In the genomic region with DNA sequence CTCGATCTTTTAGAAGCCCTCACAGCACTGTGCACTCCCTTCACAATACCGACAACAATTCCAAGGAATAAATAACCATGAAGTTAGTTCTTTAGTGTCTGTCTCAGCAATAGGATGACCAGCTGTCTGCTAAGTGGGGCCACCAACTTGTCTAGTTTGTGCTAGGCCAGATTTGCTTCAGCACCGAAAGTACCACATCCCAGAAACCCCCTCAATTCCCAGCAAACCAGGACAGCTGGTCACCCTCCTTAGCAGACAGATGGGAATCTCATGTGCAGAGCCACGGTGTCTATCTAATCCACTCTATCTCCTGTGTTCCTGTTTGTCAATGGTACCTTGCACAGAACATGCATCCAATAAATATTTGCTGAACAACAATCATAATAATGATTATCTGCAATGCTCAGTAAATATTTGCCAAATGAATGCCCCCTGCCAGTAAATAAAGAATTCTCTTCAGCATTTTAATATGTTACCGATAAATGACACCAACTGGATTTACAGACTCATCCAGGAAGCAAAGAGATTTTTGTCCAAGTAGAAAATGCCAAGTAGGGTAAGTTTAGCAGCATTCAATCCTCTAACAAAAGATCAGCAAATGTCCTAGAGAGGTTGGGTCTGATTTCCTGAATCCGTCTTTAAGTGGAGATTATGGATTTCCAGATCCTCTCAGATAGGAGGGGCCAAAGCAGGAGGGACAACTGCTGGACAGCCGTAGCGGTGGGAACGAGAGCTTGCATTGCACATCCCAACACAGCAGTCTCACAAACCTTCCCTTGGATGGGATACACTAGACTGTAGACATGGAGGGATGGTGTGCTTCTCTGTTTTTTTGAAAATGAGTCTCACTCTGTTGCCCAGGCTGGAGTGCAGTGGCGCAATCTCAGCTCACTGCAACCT, we compare ENCODE assay signal across 12 cellular contexts.
"Had no signal": no experiment of that assay in that cellular context is flagged by ENCODE, and none has a peak within 500 bp of the region (broad histone marks: within the 10 kb centered on the region; RNA-seq: fewer than 3 reads in every experiment).

No MANE protein-coding gene starts in this region.

- H3K27me3 ChIP-seq: left lung, tibial nerve had no signal

- H3K27me3 Mint-ChIP-seq: stimulated activated memory B cell treated with anti-CD40 and anti-IgM and Interleukin-4, amounts not matched to agents 10 μg/mL and 1 μg/mL and 100 μg/mL, for 72 hours had no signal

- H3K79me2 ChIP-seq: parathyroid adenoma had no signal

- H3K4me1 ChIP-seq: left lung, parathyroid adenoma had no signal

- H3K9ac ChIP-seq: parathyroid adenoma had no signal

- H3K36me3 Mint-ChIP-seq: stimulated activated memory B cell treated with anti-CD40 and anti-IgM and Interleukin-4, amounts not matched to agents 10 μg/mL and 1 μg/mL and 100 μg/mL, for 72 hours had no signal

- H3K27ac ChIP-seq: esophagus muscularis mucosa, left lung, parathyroid adenoma, skin epidermis, tibial nerve had no signal

- ATAC-seq: left lung; stimulated activated memory B cell treated with anti-CD40 and anti-IgM and Interleukin-4, amounts not matched to agents 10 μg/mL and 1 μg/mL and 100 μg/mL, for 72 hours had no signal

- H3K9me3 Mint-ChIP-seq: stimulated activated memory B cell treated with anti-CD40 and anti-IgM and Interleukin-4, amounts not matched to agents 10 μg/mL and 1 μg/mL and 100 μg/mL, for 72 hours had no signal

- FAIRE-seq: colon, islet of Langerhans had no signal

- H3K9me3 ChIP-seq: esophagus muscularis mucosa, left lung, tibial nerve had no signal

- H2AFZ ChIP-seq: parathyroid adenoma had no signal

- DNase-seq: activated CD4-positive, alpha-beta T cell treated with anti-CD3 and anti-CD28 coated beads for 48 hours; activated naive CD4-positive, alpha-beta T cell treated with Interleukin-2 at 50 U/mL for 16 hours; head of caudate nucleus; left lung; T-helper 9 cell had no signal

- H3K4me3 Mint-ChIP-seq: stimulated activated memory B cell treated with anti-CD40 and anti-IgM and Interleukin-4, amounts not matched to agents 10 μg/mL and 1 μg/mL and 100 μg/mL, for 72 hours had no signal

- H3K36me3 ChIP-seq: esophagus muscularis mucosa, left lung, tibial nerve had no signal

- H3K4me3 ChIP-seq: esophagus muscularis mucosa, left lung, skin epidermis, tibial nerve had no signal
